ENCODE assay signal across 10 cellular contexts in the genomic region with DNA sequence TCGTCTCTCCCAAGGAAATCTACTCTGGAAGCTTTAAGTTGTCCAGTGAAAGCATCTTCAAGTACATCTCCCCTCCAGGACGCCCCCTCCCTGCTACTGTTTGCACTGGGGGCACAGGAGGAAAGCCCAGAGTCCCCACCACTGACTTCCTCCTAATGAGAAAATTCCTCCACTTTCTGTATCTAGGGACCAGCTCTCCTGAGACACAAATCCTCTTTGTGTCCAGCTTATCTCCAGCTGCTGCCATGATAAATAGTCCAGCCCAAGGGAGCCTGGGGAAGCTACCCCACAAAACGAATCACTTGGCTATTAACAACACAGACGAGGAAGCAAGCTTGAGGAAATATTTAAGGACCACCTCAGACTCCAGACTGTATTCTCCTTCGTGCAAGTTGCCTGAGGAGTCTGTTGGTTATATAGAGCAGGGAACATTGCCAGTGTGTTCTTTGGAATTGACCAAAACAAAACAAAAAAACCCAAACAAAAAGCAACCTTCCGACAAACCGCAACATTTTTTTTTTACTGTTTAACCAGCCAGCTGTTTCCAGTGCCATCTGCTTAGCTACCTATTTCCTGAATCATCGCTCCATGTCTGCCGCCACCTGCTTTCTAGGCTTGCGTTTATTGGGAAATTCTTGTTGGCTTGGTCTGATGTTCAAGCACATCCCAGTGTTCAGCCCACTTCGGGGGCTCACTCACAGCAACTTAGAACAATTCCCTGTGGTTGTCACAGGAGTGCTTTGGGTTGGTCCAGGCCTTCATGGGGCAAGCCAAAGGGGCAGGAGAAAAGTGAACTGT. TPM values are rescaled to one million over a fixed set of nuclear protein-coding genes. Genes with fewer than 3 reads are reported as not detected.
DNase-seq lines count a peak whose midpoint lies in the region; ATAC-seq and TF ChIP-seq lines count a peak whose summit lies in the region.
"Had no signal": no experiment of that assay in that cellular context is flagged by ENCODE, and none has a peak within 500 bp of the region (broad histone marks: within the 10 kb centered on the region; RNA-seq: fewer than 3 reads in every experiment).

No MANE protein-coding gene starts in this region.

- H3K9ac ChIP-seq in IMR-90 (ENCODE audit: low read depth, low read length), result no peak overlapping the region

- peak; percentile 29 for DNase-seq in Daoy (ENCODE audit: low read depth)
- peak; percentile 30 for DNase-seq in IMR-90
- peak; percentile 67 for DNase-seq in astrocyte of the cerebellum (ENCODE audit: low read depth)
- peak in 1 of 3 donors; percentile 57 for DNase-seq in mucosa of descending colon
- DNase-seq in SK-N-DZ (ENCODE audit: low spot score), result no peak
- DNase-seq in uterus, result no peak
- DNase-seq: NCI-H1048 had no signal

- no peak overlapping the region for H2AFZ ChIP-seq in IMR-90 (replicated peaks; ENCODE audit: low read length, poor library complexity)

- H3K18ac ChIP-seq in IMR-90 (ENCODE audit: low read depth, low read length), result no peak overlapping the region

- dilution Hi-C loops in IMR-90 (cut with HindIII; ENCODE audit: low sequenced_read_pairs, unreplicated experiment), result no loop called here

- H3K27me3 ChIP-seq in IMR-90 (ENCODE audit: control insufficient read depth, insufficient read depth, low read length) (peaks cover 26% of the 10 kb centered on the region), uterus (no peaks in the 10 kb centered on the region)

- no peak overlapping the region for H2AK5ac ChIP-seq in IMR-90 (ENCODE audit: low read depth, low read length)

- no peaks in the 10 kb centered on the region for H3K9me1 ChIP-seq in IMR-90 (ENCODE audit: insufficient read depth, low read length)

- no peak overlapping the region for H3K4ac ChIP-seq in IMR-90 (ENCODE audit: low read depth, low read length)

- H3K27ac ChIP-seq in IMR-90 (ENCODE audit: insufficient read depth, low read length) (no peak overlapping the region), uterus (no peak overlapping the region)

- CTCF ChIA-PET in IMR-90 (lab: Yijun Ruan, JAX), result interaction anchor here (3.9 kb wide), 1 partner anchor 333 kb away, joined by 18 read pairs; no protein-coding TSS in a partner anchor

- H3K36me3 ChIP-seq in IMR-90 (ENCODE audit: control insufficient read depth, insufficient read depth, low read length) (no peaks in the 10 kb centered on the region), mucosa of descending colon (ENCODE audit: low read depth) (no peaks in the 10 kb centered on the region), uterus (no peaks in the 10 kb centered on the region)

- TF ChIP-seq CTCF in IMR-90 (conservative IDR thresholded peaks at IDR 0.05; ENCODE audit: low read depth, low read length) (no peak), astrocyte of the cerebellum (IDR thresholded peaks at IDR 0.05; ENCODE audit: low read depth, low read length, missing control alignments) (no peak), mucosa of descending colon (IDR thresholded peaks at IDR 0.05) (no peak), uterus (IDR thresholded peaks at IDR 0.05) (no peak)

- WGBS in IMR-90 (ENCODE audit: extremely low coverage in 2 of 2, insufficient read length in 1 of 2), 2 experiments, result no CpG with 5 or more reads among the region's 11 CpGs

- H3K9me3 ChIP-seq in IMR-90 (ENCODE audit: control insufficient read depth, insufficient read depth, low read length), result no peaks in the 10 kb centered on the region
- H3K9me3 ChIP-seq in mucosa of descending colon, result no peaks in the 10 kb centered on the region
- H3K9me3 ChIP-seq in uterus, result no peaks in the 10 kb centered on the region

- no peak overlapping the region for H2BK5ac ChIP-seq in IMR-90 (ENCODE audit: low read depth, low read length, poor library complexity, severe bottlenecking)

- H3K4me1 ChIP-seq in IMR-90 (ENCODE audit: control insufficient read depth, insufficient read depth, low read length), result no peaks in the 10 kb centered on the region
- H3K4me1 ChIP-seq in mucosa of descending colon (ENCODE audit: low read depth), result peaks cover 18% of the 10 kb centered on the region
- H3K4me1 ChIP-seq in uterus, result no peaks in the 10 kb centered on the region

- H3K4me3 ChIP-seq in IMR-90 (ENCODE audit: insufficient read depth, low read depth, low read length), result no peak overlapping the region
- H3K4me3 ChIP-seq in astrocyte of the cerebellum (ENCODE audit: low read depth, low read length), result no peak overlapping the region
- no peak overlapping the region for H3K4me3 ChIP-seq in mucosa of descending colon
- no peak overlapping the region for H3K4me3 ChIP-seq in uterus
- H3K4me3 ChIP-seq: lung had no signal

- no peak overlapping the region for H3K56ac ChIP-seq in IMR-90 (ENCODE audit: extremely low read depth, insufficient read depth, low read length)

- no peak overlapping the region for H4K5ac ChIP-seq in IMR-90 (ENCODE audit: low read depth, low read length)

- H4K91ac ChIP-seq in IMR-90 (ENCODE audit: insufficient read depth, low read depth, low read length), result no peak overlapping the region

- no peak overlapping the region for H2BK120ac ChIP-seq in IMR-90 (ENCODE audit: low read depth, low read length)

- H2BK15ac ChIP-seq in IMR-90 (ENCODE audit: low read depth, low read length), result no peak overlapping the region

- no TSS peak for BruUV-seq in IMR-90 (replicated peaks; lab: Mats Ljungman, UMichigan)

- no peak overlapping the region for H2AK9ac ChIP-seq in IMR-90 (replicated peaks; ENCODE audit: low read depth, low read length, poor library complexity)

- in situ Hi-C loops in IMR-90 (cut with MboI; ENCODE audit: low sequenced_read_pairs) (loop anchor here (25.0 kb wide), 1 partner anchor 602 kb away; no protein-coding TSS in a partner anchor), astrocyte of the cerebellum (cut with HindIII; ENCODE audit: low sequenced_read_pairs) (no loop called here)

- intact Hi-C loops in IMR-90 (cut with micrococcal nuclease), result no loop called here
- intact Hi-C loops in mucosa of descending colon (cut with DNase I, micrococcal nuclease), result loop anchor here in 1 of 2 donors (10.0 kb wide), 1 partner anchor 104 kb away; no protein-coding TSS in a partner anchor
- intact Hi-C loops in uterus (cut with DNase I; ENCODE audit: low total_unique reads), result no loop called here

- no peak overlapping the region for H4K8ac ChIP-seq in IMR-90 (ENCODE audit: low read depth in 2 of 2, low read length in 2 of 2)

- H3K14ac ChIP-seq in IMR-90 (replicated peaks; ENCODE audit: low read depth, low read length), result no peak overlapping the region

- H2BK20ac ChIP-seq in IMR-90 (ENCODE audit: low read depth, low read length), result no peak overlapping the region

- no peak overlapping the region for H3K4me2 ChIP-seq in IMR-90 (ENCODE audit: low read depth, low read length)

- TF ChIP-seq POLR2A in IMR-90 (IDR thresholded peaks at IDR 0.05; ENCODE audit: low read depth, low read length), result no peak
- no peak for TF ChIP-seq POLR2A in uterus (IDR thresholded peaks at IDR 0.05)

- ATAC-seq in IMR-90 (ENCODE audit: low read depth), result no peak
- peak; percentile 67 for ATAC-seq in mucosa of descending colon
- ATAC-seq in GM21528 (IDR thresholded peaks at IDR 0.05; ENCODE audit: low FRiP score, unreplicated experiment), result no peak
- no peak for ATAC-seq in HG03521 (IDR thresholded peaks at IDR 0.05; ENCODE audit: unreplicated experiment)

- H4K20me1 ChIP-seq in IMR-90 (ENCODE audit: insufficient read depth, low read length), result no peaks in the 10 kb centered on the region

- POLR2A ChIA-PET in IMR-90 (lab: Charles Lee; ENCODE audit: unreplicated experiment), result no interaction called here

- H3K79me1 ChIP-seq in IMR-90 (ENCODE audit: low read depth in 1 of 2, low read length in 2 of 2), result no peaks in the 10 kb centered on the region

- TF ChIP-seq RAD21 in IMR-90 (IDR thresholded peaks at IDR 0.05; ENCODE audit: low read length), result no peak

- no peak overlapping the region for H3K23ac ChIP-seq in IMR-90 (ENCODE audit: low read depth, low read length)

TF ChIP-seq in IMR-90, 13 proteins besides CTCF, POLR2A, EP300 and RAD21 (continues in another document):
- no peak for TF ChIP-seq CHD1 (IDR thresholded peaks at IDR 0.05; ENCODE audit: low read depth, low read length)
- TF ChIP-seq USF2 (IDR thresholded peaks at IDR 0.05; ENCODE audit: low read depth, low read length), result no peak

RNA-seq across cellular contexts. Expression of gene C1orf226, which starts 7.7 kb away (rescaled TPM):
- 2.5 TPM in 1 of 2 replicates, not detected in the other for total RNA-seq in Daoy (2014; rRNA removed; shearing (Covaris generic))
- under 0.01 TPM in 1 of 2 replicates, not detected in the other for total RNA-seq in IMR-90 (2012; rRNA removed)
- 0.10 and 0.13 TPM in 2 replicates for polyA plus RNA-seq in IMR-90 (2012; rRNA removed)
- polyA plus RNA-seq in IMR-90 (2012; cell fraction: cytosol; rRNA removed), result 0.03 and 0.12 TPM in 2 replicates
- 0.22 and 0.53 TPM in 2 replicates for polyA plus RNA-seq in IMR-90 (2012; cell fraction: nucleus; rRNA removed; ENCODE audit: low replicate concordance)
- total RNA-seq in mucosa of descending colon, result 10 to 100 TPM; 29.1 to 31.2 (median 30.0) TPM
- polyA plus RNA-seq in SK-N-DZ (2014; cell fraction: cytosol; rRNA removed), result 3.1 and 4.5 TPM in 2 replicates
- polyA plus RNA-seq in SK-N-DZ (2014; cell fraction: nucleus; rRNA removed), result 4.3 and 9.9 TPM in 2 replicates
- 10 to 100 TPM in 1 of 4 donors, 1 to 10 TPM in 3; 1.3 to 24.4 (median 4.8) TPM for total RNA-seq in uterus

RNA-seq across cellular contexts. Expression of gene SPATA46, which starts 12.6 kb away (rescaled TPM):
- total RNA-seq in Daoy (2014; rRNA removed; shearing (Covaris generic)), result not detected in 2 replicates
- not detected in 2 replicates for total RNA-seq in IMR-90 (2012; rRNA removed)
- not detected in 2 replicates for polyA plus RNA-seq in IMR-90 (2012; rRNA removed)
- polyA plus RNA-seq in IMR-90 (2012; cell fraction: cytosol; rRNA removed), result not detected in 2 replicates
- polyA plus RNA-seq in IMR-90 (2012; cell fraction: nucleus; rRNA removed; ENCODE audit: low replicate concordance), result not detected in 2 replicates
- not detected for total RNA-seq in mucosa of descending colon
- not detected in 2 replicates for polyA plus RNA-seq in SK-N-DZ (2014; cell fraction: cytosol; rRNA removed)
- not detected in 2 replicates for polyA plus RNA-seq in SK-N-DZ (2014; cell fraction: nucleus; rRNA removed)
- not detected for total RNA-seq in uterus
- total RNA-seq: lung had no signal
- polyA plus RNA-seq: lung had no signal

RNA-seq across cellular contexts. Expression of gene SH2D1B, which starts 22.7 kb away (rescaled TPM):
- 0.06 and 1.1 TPM in 2 replicates for total RNA-seq in Daoy (2014; rRNA removed; shearing (Covaris generic))
- 0.18 TPM in 1 of 2 replicates, not detected in the other for total RNA-seq in IMR-90 (2012; rRNA removed)
- polyA plus RNA-seq in IMR-90 (2012; rRNA removed), result 0.03 TPM in 2 replicates
- polyA plus RNA-seq in IMR-90 (2012; cell fraction: cytosol; rRNA removed), result 0.02 TPM in 1 of 2 replicates, not detected in the other
- 0.06 TPM in 1 of 2 replicates, not detected in the other for polyA plus RNA-seq in IMR-90 (2012; cell fraction: nucleus; rRNA removed; ENCODE audit: low replicate concordance)
- 1 to 10 TPM in 2 of 3 donors, under 1 TPM in 1; 0.93 to 1.3 (median 1.0) TPM for total RNA-seq in mucosa of descending colon
- polyA plus RNA-seq in SK-N-DZ (2014; cell fraction: cytosol; rRNA removed), result not detected in 2 replicates
- polyA plus RNA-seq in SK-N-DZ (2014; cell fraction: nucleus; rRNA removed), result not detected in 2 replicates
- under 1 TPM in 2 of 4 donors, not detected in 2; 0.21 to 0.27 TPM for total RNA-seq in uterus

Comparison
In these comparisons a context has a peak if more than half of its experiments do, and no peak if none do; other contexts are left out.
1. DNase-seq: peak in Daoy (single experiment), IMR-90 (single experiment) and astrocyte of the cerebellum (single experiment); none in SK-N-DZ (single experiment) and uterus (0 of 2).